In the genomic region with DNA sequence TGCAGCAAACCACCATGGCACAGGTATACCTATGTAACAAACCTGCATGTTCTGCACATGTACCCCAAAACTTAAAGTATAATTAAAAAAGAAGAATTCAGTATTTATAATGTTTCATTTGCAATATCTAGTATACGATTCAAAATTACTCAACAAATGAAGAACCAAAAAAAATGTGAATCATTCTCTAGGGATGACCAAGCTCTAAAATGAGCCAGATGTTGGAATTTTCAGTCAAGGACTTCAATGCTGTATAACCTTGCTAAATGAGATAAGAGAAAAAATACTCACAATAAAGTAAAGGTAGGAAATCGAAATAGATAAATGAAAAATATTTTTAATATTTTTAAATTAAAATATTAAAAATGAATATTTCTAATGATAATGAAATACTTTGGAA, we compare ENCODE assay signal across 33 cellular contexts.
"Had no signal": no experiment of that assay in that cellular context is flagged by ENCODE, and none has a peak within 500 bp of the region (broad histone marks: within the 10 kb centered on the region; RNA-seq: fewer than 3 reads in every experiment).

No MANE protein-coding gene starts in this region.

- H3K9me3 ChIP-seq: Peyer's patch had no signal

- H3K4me3 ChIP-seq: Peyer's patch had no signal

- FAIRE-seq: bronchial epithelial cell had no signal

- DNase-seq: activated B cell treated with CpG ODN at 0.5 μM for 24 hours; activated CD4-positive, alpha-beta memory T cell treated with anti-CD3 and anti-CD28 coated beads for 36 hours; activated CD4-positive, alpha-beta T cell treated with anti-CD3 and anti-CD28 coated beads for 4 hours; activated CD4-positive, alpha-beta T cell treated with anti-CD3 and anti-CD28 coated beads, Interleukin-2, amount 50 U/mL, for 1 hour; activated CD4-positive, CD25-positive, alpha-beta regulatory T cell treated with anti-CD3 and anti-CD28 coated beads, Interleukin-2, amount 50 U/mL, for 72 hours; activated CD8-positive, alpha-beta memory T cell treated with anti-CD3 and anti-CD28 coated beads, Interleukin-2, amount 50 U/mL, for 4 hours; activated gamma-delta T cell treated with Interleukin-2 at 50 U/mL for 16 hours; activated naive CD4-positive, alpha-beta T cell treated with anti-CD3 and anti-CD28 coated beads, Interleukin-2, amount 10 ng/mL, durations not matched to agents 7 days and 5 days; activated naive CD8-positive, alpha-beta T cell treated with anti-CD3 and anti-CD28 coated beads, Interleukin-2, amount 50 U/mL, for 24 hours; activated T-cell treated with anti-CD3 and anti-CD28 coated beads for 4 hours; activated T-cell treated with anti-CD3 and anti-CD28 coated beads, Interleukin-2, amount 50 U/mL, for 4 hours; anterior cingulate cortex; caudate nucleus; cerebellar nuclear complex; NCI-H1092 treated with DMSO at 0.1 percent for 48 hours; NCI-H1417; NCI-H146; NCI-H2029 treated with DMSO at 0.1 percent for 48 hours; NCI-H2107; NCI-H2171; NCI-H510A; NCI-H748 treated with DMSO at 0.1 percent for 48 hours; NK-92 treated with Interleukin-12 subunit alpha and Interleukin-12 subunit beta, amount 100 ng/mL, for 24 hours; PC-3; Peyer's patch; SIG-M5; T-cell; T-helper 17 cell had no signal

- H3K27ac ChIP-seq: Peyer's patch, RWPE1, VCaP had no signal

- H3K4me1 ChIP-seq: Peyer's patch had no signal

- ATAC-seq: activated naive CD8-positive, alpha-beta T cell treated with anti-CD3 and anti-CD28 coated beads, Interleukin-2, amount 50 U/mL, for 24 hours; activated T-cell treated with anti-CD3 and anti-CD28 coated beads, Interleukin-2, amount 50 U/mL, for 4 hours; PC-3; Right ventricle myocardium inferior; SK-N-SH treated with all-trans-retinoic acid at 6 μM for 48 hours; T-cell; T-helper 17 cell had no signal

- H3K36me3 ChIP-seq: Peyer's patch had no signal

- H3K27me3 ChIP-seq: Peyer's patch had no signal
